ENCODE assay signal across 22 cellular contexts in genomic region chr3:40887012-40887411, GRCh38.
DNase-seq lines count a peak whose midpoint lies in the region; ATAC-seq, FAIRE-seq and TF ChIP-seq lines count a peak whose summit lies in the region.
"Had no signal": no experiment of that assay in that cellular context is flagged by ENCODE, and none has a peak within 500 bp of the region (broad histone marks: within the 10 kb centered on the region; RNA-seq: fewer than 3 reads in every experiment).

No MANE protein-coding gene starts in this region.

- H3K14ac ChIP-seq in trophoblast cell (ENCODE audit: low read length): no peak overlapping the region

- peaks cover 8% of the 10 kb centered on the region for H3K79me1 ChIP-seq in trophoblast cell (ENCODE audit: low read length)

- H3K4ac ChIP-seq in trophoblast cell (ENCODE audit: low read depth, low read length): no peak overlapping the region

- no peak overlapping the region for H2BK120ac ChIP-seq in trophoblast cell (ENCODE audit: insufficient read depth, low read length, poor library complexity)

- H3K9me3 ChIP-seq in right atrium auricular region: no peaks in the 10 kb centered on the region
- H3K9me3 ChIP-seq in trophoblast cell (ENCODE audit: insufficient read depth, low read depth, low read length): no peaks in the 10 kb centered on the region
- no peaks in the 10 kb centered on the region for H3K9me3 ChIP-seq in testis
- no peaks in the 10 kb centered on the region for H3K9me3 ChIP-seq in Peyer's patch
- H3K9me3 ChIP-seq: HAP-1 had no signal

- no peak overlapping the region for H3K4me2 ChIP-seq in trophoblast cell (ENCODE audit: low read length)

- WGBS in trophoblast cell (ENCODE audit: extremely low coverage, insufficient coverage, insufficient read length): no CpG with 5 or more reads among the region's 6 CpGs
- WGBS in testis, 2 donors: 49 to 59% methylated on average over 6 of the region's 6 CpGs

- H3K27me3 ChIP-seq in right atrium auricular region (no peaks in the 10 kb centered on the region), bronchial epithelial cell (ENCODE audit: control insufficient read depth, insufficient read depth, low read length) (no peaks in the 10 kb centered on the region), trophoblast cell (ENCODE audit: insufficient read depth, low read length) (no peaks in the 10 kb centered on the region), testis (no peaks in the 10 kb centered on the region), Peyer's patch (no peaks in the 10 kb centered on the region)

- H3K4me3 ChIP-seq in right atrium auricular region: no peak overlapping the region
- no peak overlapping the region for H3K4me3 ChIP-seq in bronchial epithelial cell (ENCODE audit: low read depth, low read length)
- H3K4me3 ChIP-seq in trophoblast cell (ENCODE audit: low read depth, low read length): no peak overlapping the region
- no peak overlapping the region for H3K4me3 ChIP-seq in testis
- H3K4me3 ChIP-seq in Peyer's patch: no peak overlapping the region
- H3K4me3 ChIP-seq: HAP-1 had no signal

- intact Hi-C loops in left ventricle myocardium superior (cut with micrococcal nuclease) (no loop called here), testis (cut with DNase I; ENCODE audit: low total_unique reads) (no loop called here)

- peak overlapping the region; percentile 53 for H2AK5ac ChIP-seq in trophoblast cell (ENCODE audit: low read length)

- no peak overlapping the region for H4K8ac ChIP-seq in trophoblast cell (ENCODE audit: low read depth, low read length)

- H2AFZ ChIP-seq in trophoblast cell (ENCODE audit: insufficient read depth, low read length, poor library complexity): no peak overlapping the region

- H3K36me3 ChIP-seq in right atrium auricular region (no peaks in the 10 kb centered on the region), bronchial epithelial cell (ENCODE audit: control insufficient read depth, insufficient read depth, low read length) (no peaks in the 10 kb centered on the region), trophoblast cell (ENCODE audit: control insufficient read depth in 1 of 2, insufficient read depth in 2 of 2, low read length in 2 of 2) (no peaks in the 10 kb centered on the region), testis (ENCODE audit: low read depth, missing control alignments) (no peaks in the 10 kb centered on the region), Peyer's patch (no peaks in the 10 kb centered on the region)
- H3K36me3 ChIP-seq: HAP-1 had no signal

- H4K91ac ChIP-seq in trophoblast cell (ENCODE audit: low read depth, low read length): no peak overlapping the region

- no peaks in the 10 kb centered on the region for H3K79me2 ChIP-seq in trophoblast cell (ENCODE audit: control insufficient read depth, insufficient read depth, low read length, poor library complexity)

- H3K23ac ChIP-seq in trophoblast cell (ENCODE audit: low read length): no peak overlapping the region

- H3K4me1 ChIP-seq in right atrium auricular region (no peaks in the 10 kb centered on the region), trophoblast cell (ENCODE audit: control insufficient read depth in 1 of 2, insufficient read depth in 2 of 2, low read length in 2 of 2) (peaks cover 12% of the 10 kb centered on the region in 2 experiments), testis (no peaks in the 10 kb centered on the region), Peyer's patch (no peaks in the 10 kb centered on the region)

- no peak overlapping the region for H3K18ac ChIP-seq in trophoblast cell (ENCODE audit: low read length)

- ATAC-seq in left ventricle myocardium superior: peak; percentile 37
- ATAC-seq in HG03175 (IDR thresholded peaks at IDR 0.05; ENCODE audit: unreplicated experiment): no peak

- TF ChIP-seq CTCF in right atrium auricular region (IDR thresholded peaks at IDR 0.05) (no peak), bronchial epithelial cell (IDR thresholded peaks at IDR 0.05; ENCODE audit: insufficient read depth, low read length, severe bottlenecking) (no peak), testis (IDR thresholded peaks at IDR 0.05) (no peak), Peyer's patch (IDR thresholded peaks at IDR 0.05) (no peak)

- FAIRE-seq in bronchial epithelial cell (lab: Jason Lieb, UNC): peak; percentile 13
- FAIRE-seq: D721Med, G401.6, GM12891, GM19239 had no signal

- H4K12ac ChIP-seq in trophoblast cell (ENCODE audit: low read depth, low read length): no peak overlapping the region

- no peak overlapping the region for H2BK5ac ChIP-seq in trophoblast cell (ENCODE audit: low read depth, low read length, poor library complexity)

- DNase-seq in left ventricle myocardium superior: no peak
- no peak for DNase-seq in right atrium auricular region (ENCODE audit: low spot score)
- DNase-seq in bronchial epithelial cell (ENCODE audit: low read depth): no peak
- DNase-seq in trophoblast cell: no peak
- DNase-seq in testis: peak; percentile 25
- DNase-seq in NCI-H1694 (lab: John Stamatoyannopoulos, UW): no peak
- DNase-seq in Peyer's patch: no peak
- DNase-seq: 8988T; AML-193; C1 segment of cervical spinal cord; CD4-positive, alpha-beta memory T cell; COR-L47; DMS153; DMS79 treated with DMSO at 0.1 percent for 48 hours; EL; GOT3 had no signal

- H2BK12ac ChIP-seq in trophoblast cell (ENCODE audit: low read length): peak overlapping the region; percentile 43

- H3K27ac ChIP-seq in right atrium auricular region (no peak overlapping the region), trophoblast cell (ENCODE audit: low read depth, low read length) (no peak overlapping the region), testis (no peak overlapping the region), Peyer's patch (no peak overlapping the region)

- no peak overlapping the region for H3K9ac ChIP-seq in trophoblast cell (ENCODE audit: low read length)

- TF ChIP-seq POLR2A in testis (IDR thresholded peaks at IDR 0.05): no peak
- no peak for TF ChIP-seq POLR2A in Peyer's patch (IDR thresholded peaks at IDR 0.05)
